Comparison of ENCODE assay signal across 9 cellular contexts in genomic region chr6:83853178-83853967, GRCh38. TPM values are rescaled to one million over a fixed set of nuclear protein-coding genes. Genes with fewer than 3 reads are reported as not detected.
DNase-seq lines count a peak whose midpoint lies in the region; ATAC-seq and TF ChIP-seq lines count a peak whose summit lies in the region.
"Had no signal": no experiment of that assay in that cellular context is flagged by ENCODE, and none has a peak within 500 bp of the region (broad histone marks: within the 10 kb centered on the region; RNA-seq: fewer than 3 reads in every experiment).

TSS of gene RIPPLY2 (plus strand) at chr6:83853360. CDS start at chr6:83853417, 57 bp downstream.

- no peak within 1 kb of the TSS for H3K27ac ChIP-seq in ascending aorta

- H3K27ac Mint-ChIP-seq in progenitor cell of endocrine pancreas: no peak within 1 kb of the TSS

- H3K4me3 Mint-ChIP-seq in progenitor cell of endocrine pancreas (ENCODE audit: low read depth): peak within 1 kb of the TSS; percentile 76

- H3K4me1 ChIP-seq in ascending aorta: no peaks in the 10 kb centered on the region

- peaks cover 76% of the 10 kb centered on the region for H3K27me3 Mint-ChIP-seq in progenitor cell of endocrine pancreas

- no peaks in the 10 kb centered on the region for H3K9me3 Mint-ChIP-seq in progenitor cell of endocrine pancreas (ENCODE audit: low read depth)

- peaks cover 1% of the 10 kb centered on the region for H3K4me1 Mint-ChIP-seq in progenitor cell of endocrine pancreas (ENCODE audit: low read depth)

- intact Hi-C loops in ascending aorta (cut with DNase I): loop anchor here (10.0 kb wide), 2 partner anchors 561 to 659 kb away; partner anchors contain the start of genes PGM3 and RWDD2A

- peak within 1 kb of the TSS; percentile 58 to 70 for H3K4me3 ChIP-seq in ascending aorta

- DNase-seq in COR-L47 (lab: John Stamatoyannopoulos, UW) (peak; percentile 48), NCI-H2196 (lab: John Stamatoyannopoulos, UW; ENCODE audit: unreplicated experiment) (peak; percentile 69), ascending aorta (ENCODE audit: low spot score in 2 of 2) (no peak), hepatic stellate cell (ENCODE audit: low spot score) (peak; percentile 5), progenitor cell of endocrine pancreas (ENCODE audit: low spot score, unreplicated experiment) (peak; percentile 15), NOMO-1 treated with dmso at 0.1 percent for 144 hours (lab: John Stamatoyannopoulos, UW; ENCODE audit: unreplicated experiment) (no peak), NCI-H187 treated with DMSO at 0.1 percent for 48 hours (lab: John Stamatoyannopoulos, UW) (no peak)

- TF ChIP-seq CTCF in ascending aorta (IDR thresholded peaks at IDR 0.05): no peak
- TF ChIP-seq CTCF in progenitor cell of endocrine pancreas (IDR thresholded peaks at IDR 0.05; ENCODE audit: unreplicated experiment): no peak

- H3K36me3 ChIP-seq in ascending aorta: no peaks in the 10 kb centered on the region

- no peaks in the 10 kb centered on the region for H3K36me3 Mint-ChIP-seq in progenitor cell of endocrine pancreas (ENCODE audit: insufficient read depth)

- H3K9me3 ChIP-seq in ascending aorta: no peaks in the 10 kb centered on the region

- ATAC-seq in GM21390 (IDR thresholded peaks at IDR 0.05; ENCODE audit: unreplicated experiment): peak; percentile 70

- no peaks in the 10 kb centered on the region for H3K27me3 ChIP-seq in ascending aorta

RNA-seq across cellular contexts. Expression of gene RIPPLY2, which starts in this region (rescaled TPM):
- total RNA-seq in ascending aorta: not detected
- total RNA-seq in progenitor cell of endocrine pancreas: not detected in 2 replicates
- total RNA-seq: HT1080 had no signal

Comparison
In these comparisons a context has a peak if more than half of its experiments do, and no peak if none do; other contexts are left out.
1. Peak in DNase-seq in progenitor cell of endocrine pancreas; RNA of the gene not detected or under 1 TPM.
2. DNase-seq: peak in COR-L47 (single experiment), NCI-H2196 (single experiment) and hepatic stellate cell (single experiment); none in ascending aorta (0 of 2), NOMO-1 treated with dmso at 0.1 percent for 144 hours (single experiment) and NCI-H187 treated with DMSO at 0.1 percent for 48 hours (single experiment).